Comparison of ENCODE assay signal across 8 cellular contexts in genomic region chr1:6601865-6602668, GRCh38. TPM values are rescaled to one million over a fixed set of nuclear protein-coding genes. Genes with fewer than 3 reads are reported as not detected.
DNase-seq lines count a peak whose midpoint lies in the region; ATAC-seq and TF ChIP-seq lines count a peak whose summit lies in the region.

No MANE protein-coding gene starts in this region.

- H3K4me1 Mint-ChIP-seq in activated naive CD8-positive, alpha-beta T cell (ENCODE audit: low read depth) = peaks cover 35% of the 10 kb centered on the region

- intact Hi-C loops in heart left ventricle (cut with DNase I) (loop anchor here in 3 of 10 donors (1.0 to 5.0 kb wide), 5 partner anchors 10 to 100 kb away; partner anchors contain the start of genes THAP3 (in 2 of the 3), DNAJC11 (in 1 of the 3) and NOL9 (in 1 of the 3)), posterior cingulate gyrus (cut with DNase I) (loop anchor here (1.0 kb wide), 1 partner anchor 23 kb away; no protein-coding TSS in a partner anchor)

- ATAC-seq in heart left ventricle = peak in 2 of 4 donors; percentile 25 to 43

- no peaks in the 10 kb centered on the region for H3K9me3 Mint-ChIP-seq in activated naive CD8-positive, alpha-beta T cell (ENCODE audit: low read depth)

- H3K27me3 Mint-ChIP-seq in activated naive CD8-positive, alpha-beta T cell = no peaks in the 10 kb centered on the region

- H3K36me3 ChIP-seq in HAP-1 (replicated peaks) (peaks cover 23% of the 10 kb centered on the region), heart left ventricle (peaks cover 0 to 24% (median 20%) of the 10 kb centered on the region in 9 donors)

- TF ChIP-seq CTCF in heart left ventricle (IDR thresholded peaks at IDR 0.05) = no peak

- peak overlapping the region; percentile 98 for H3K27ac Mint-ChIP-seq in activated naive CD8-positive, alpha-beta T cell

- H3K4me1 ChIP-seq in HAP-1 (peaks cover 9% of the 10 kb centered on the region), heart left ventricle (peaks cover 18 to 68% (median 58%) of the 10 kb centered on the region in 12 donors)

- peak overlapping the region; percentile 92 to 100 (median 99) for H3K27ac ChIP-seq in heart left ventricle

- H3K4me3 ChIP-seq in HAP-1 (peak overlapping the region; percentile 71), heart left ventricle (peak overlapping the region; percentile 72 to 96 (median 86))

- DNase-seq in DMS 273 (lab: John Stamatoyannopoulos, UW; ENCODE audit: unreplicated experiment) (peak; percentile 89), DMS 273 treated with DMSO at 0.1 percent for 48 hours (lab: John Stamatoyannopoulos, UW) (no peak), HAP-1 (ENCODE audit: low spot score in 2 of 2) (peak in 1 of 2 experiments; percentile 44), NCI-H1105 (lab: John Stamatoyannopoulos, UW) (peak; percentile 8), heart left ventricle (peak in 4 of 5 donors; percentile 52 to 74 (median 67)), posterior cingulate gyrus (peak in 6 of 10 donors; percentile 44 to 92 (median 68)), putamen (ENCODE audit: low spot score) (no peak)

- H3K9me3 ChIP-seq in HAP-1 (no peaks in the 10 kb centered on the region), heart left ventricle (no peaks in the 10 kb centered on the region)

- H3K27me3 ChIP-seq in HAP-1 (ENCODE audit: low read depth) = no peaks in the 10 kb centered on the region
- H3K27me3 ChIP-seq in heart left ventricle = no peaks in the 10 kb centered on the region

- WGBS in heart left ventricle, 4 donors = 0 to 1% (median 0%) methylated on average over 13 to 108 of the region's 108 CpGs

- no peak for TF ChIP-seq POLR2A in heart left ventricle (IDR thresholded peaks at IDR 0.05)

- H3K36me3 Mint-ChIP-seq in activated naive CD8-positive, alpha-beta T cell = peaks cover 4% of the 10 kb centered on the region

- in situ Hi-C loops in HAP-1 (cut with MboI; ENCODE audit: low sequenced_read_pairs) = no loop called here

- H3K4me3 Mint-ChIP-seq in activated naive CD8-positive, alpha-beta T cell = peak overlapping the region; percentile 100

RNA-seq across cellular contexts. Expression of gene KLHL21, which starts 0.6 kb away (rescaled TPM):
- total RNA-seq in heart left ventricle = 100 to 1,000 TPM in 1 of 9 donors, 10 to 100 TPM in 8; 38.7 to 179 (median 65.4) TPM
- polyA plus RNA-seq in heart left ventricle = 10 to 100 TPM; 28.6 to 47.8 TPM

RNA-seq across cellular contexts. Expression of gene PHF13, which starts 11.5 kb away (rescaled TPM):
- 10 to 100 TPM in 2 of 9 donors, 1 to 10 TPM in 7; 3.5 to 11.2 (median 7.9) TPM for total RNA-seq in heart left ventricle
- 1 to 10 TPM; 2.9 to 7.3 TPM for polyA plus RNA-seq in heart left ventricle

RNA-seq across cellular contexts. Expression of gene ZBTB48, which starts 22.3 kb away (rescaled TPM):
- total RNA-seq in heart left ventricle = 10 to 100 TPM in 7 of 9 donors, 1 to 10 TPM in 2; 6.4 to 23.1 (median 11.8) TPM
- 10 to 100 TPM; 12.4 to 17.0 TPM for polyA plus RNA-seq in heart left ventricle

RNA-seq across cellular contexts. Expression of gene THAP3, which starts 22.6 kb away (rescaled TPM):
- total RNA-seq in heart left ventricle = 10 to 100 TPM in 7 of 9 donors, 1 to 10 TPM in 2; 7.5 to 20.7 (median 12.1) TPM
- 10 to 100 TPM; 21.7 to 22.1 TPM for polyA plus RNA-seq in heart left ventricle

RNA-seq across cellular contexts. Expression of gene TAS1R1, which starts 47.0 kb away (rescaled TPM):
- not detected for total RNA-seq in heart left ventricle
- polyA plus RNA-seq in heart left ventricle = not detected

Comparison
In these comparisons a context has a peak if more than half of its experiments do, and no peak if none do; other contexts are left out.
1. DNase-seq: peak in DMS 273 (single experiment), NCI-H1105 (single experiment), heart left ventricle (4 of 5) and posterior cingulate gyrus (6 of 10); none in DMS 273 treated with DMSO at 0.1 percent for 48 hours (single experiment) and putamen (single experiment).